15 cellular contexts compared by ENCODE assay signal in the genomic region with DNA sequence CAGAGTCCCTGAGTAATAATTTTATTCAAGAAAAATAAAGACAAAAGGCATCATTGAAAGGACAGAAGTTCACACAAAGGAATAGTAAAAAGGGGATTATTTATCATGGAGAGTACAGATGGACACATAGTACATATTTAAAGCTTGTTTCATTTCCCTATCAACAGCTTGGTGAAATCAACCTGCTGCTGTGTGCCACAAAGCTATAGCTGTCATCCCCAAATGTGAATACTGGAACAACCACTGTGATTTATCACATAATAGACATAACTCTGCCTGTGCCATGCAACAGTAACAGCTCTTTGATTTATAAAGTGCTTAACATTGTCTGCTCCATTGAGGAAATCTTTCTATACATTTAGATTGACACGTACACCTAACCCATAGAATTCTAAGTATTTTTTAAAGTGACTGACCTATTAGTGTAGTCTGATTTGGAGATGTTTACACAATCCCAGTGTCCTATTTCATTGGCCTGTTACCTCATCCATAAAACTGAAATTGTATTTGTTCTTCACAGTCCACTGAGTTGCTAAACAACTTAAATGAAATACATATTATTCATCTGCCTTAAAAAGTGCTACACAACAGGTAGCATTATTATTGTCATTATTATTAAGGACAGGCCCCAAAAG. TPM values are rescaled to one million over a fixed set of nuclear protein-coding genes. Genes with fewer than 3 reads are reported as not detected.
A peak's percentile ranks its signal among the peaks of the same experiment; 100 is the strongest.
DNase-seq lines count a peak whose midpoint lies in the region; ATAC-seq and TF ChIP-seq lines count a peak whose summit lies in the region.
"Had no signal": no experiment of that assay in that cellular context is flagged by ENCODE, and none has a peak within 500 bp of the region (broad histone marks: within the 10 kb centered on the region; RNA-seq: fewer than 3 reads in every experiment).

No MANE protein-coding gene starts in this region.

- H3K27me3 ChIP-seq in CD4-positive, CD25-positive, alpha-beta regulatory T cell (ENCODE audit: control insufficient read depth, insufficient read depth, low read length): no peaks in the 10 kb centered on the region
- H3K27me3 ChIP-seq in SJCRH30: no peaks in the 10 kb centered on the region
- H3K27me3 ChIP-seq: BLaER1 treated with 17β-estradiol and CSF1 and Interleukin-3, amounts not matched to agents 10 nM and 100 nM had no signal

- no peak for ATAC-seq in CD4-positive, CD25-positive, alpha-beta regulatory T cell (ENCODE audit: low read depth in 2 of 2)
- ATAC-seq: esophagus mucosa, HCT116 had no signal

- peak overlapping the region; percentile 2 to 58 (median 32) for H3K4me3 Mint-ChIP-seq in CD4-positive, CD25-positive, alpha-beta regulatory T cell
- H3K4me3 Mint-ChIP-seq: activated CD4-positive, alpha-beta T cell treated with anti-CD3 and anti-CD28 coated beads, Interleukin-2, amount 10 ng/mL, durations not matched to agents 24 days and 14 days had no signal

- peaks cover 4% of the 10 kb centered on the region for H3K27me3 Mint-ChIP-seq in CD4-positive, CD25-positive, alpha-beta regulatory T cell
- H3K27me3 Mint-ChIP-seq: activated CD4-positive, alpha-beta T cell treated with anti-CD3 and anti-CD28 coated beads, Interleukin-2, amount 10 ng/mL, durations not matched to agents 24 days and 14 days had no signal

- H3K27ac ChIP-seq in 22Rv1 (peak overlapping the region; percentile 59), SJCRH30 (no peak overlapping the region)
- no peak overlapping the region for H3K27ac ChIP-seq in CD4-positive, CD25-positive, alpha-beta regulatory T cell (ENCODE audit: insufficient read depth, low read length, poor library complexity, severe bottlenecking)
- H3K27ac ChIP-seq: BLaER1 treated with 17β-estradiol and CSF1 and Interleukin-3, amounts not matched to agents 10 nM and 100 nM had no signal

- peaks cover 29 to 51% (median 40%) of the 10 kb centered on the region in 4 donors for H3K4me1 Mint-ChIP-seq in CD4-positive, CD25-positive, alpha-beta regulatory T cell

- TF ChIP-seq CTCF in 22Rv1 (IDR thresholded peaks at IDR 0.05) (no peak), fibroblast of villous mesenchyme (IDR thresholded peaks at IDR 0.05; ENCODE audit: insufficient read depth, low read depth, low read length) (no peak)

- no peak for DNase-seq in CD4-positive, CD25-positive, alpha-beta regulatory T cell
- DNase-seq in NCI-H748 (lab: John Stamatoyannopoulos, UW; ENCODE audit: unreplicated experiment) (peak; percentile 8), fibroblast of villous mesenchyme (ENCODE audit: low read depth) (peak; percentile 17), SJCRH30 (no peak), C1 segment of cervical spinal cord (lab: John Stamatoyannopoulos, UW) (no peak), NCI-H1436 (lab: John Stamatoyannopoulos, UW) (no peak)
- DNase-seq: activated CD4-positive, alpha-beta T cell treated with anti-CD3 and anti-CD28 coated beads, Interleukin-2, amount 10 ng/mL, durations not matched to agents 24 days and 14 days; KBM-7; NCI-H146; NCI-H774; stimulated activated CD4-positive, alpha-beta T cell treated with anti-CD3 and anti-CD28 coated beads, Interleukin-15, amount 100 ng/mL, for 24 hours had no signal

- H3K36me3 ChIP-seq in CD4-positive, CD25-positive, alpha-beta regulatory T cell (ENCODE audit: control insufficient read depth, insufficient read depth, low read length): peaks cover 32% of the 10 kb centered on the region
- peaks cover 29% of the 10 kb centered on the region for H3K36me3 ChIP-seq in SJCRH30

- H3K27ac Mint-ChIP-seq in CD4-positive, CD25-positive, alpha-beta regulatory T cell: peak overlapping the region in 2 of 3 donors; percentile 20 to 97
- H3K27ac Mint-ChIP-seq: activated CD4-positive, alpha-beta T cell treated with anti-CD3 and anti-CD28 coated beads, Interleukin-2, amount 10 ng/mL, durations not matched to agents 24 days and 14 days had no signal

- no peaks in the 10 kb centered on the region for H3K9me3 Mint-ChIP-seq in CD4-positive, CD25-positive, alpha-beta regulatory T cell
- H3K9me3 Mint-ChIP-seq: activated CD4-positive, alpha-beta T cell treated with anti-CD3 and anti-CD28 coated beads, Interleukin-2, amount 10 ng/mL, durations not matched to agents 24 days and 14 days had no signal

- H3K9me3 ChIP-seq in CD4-positive, CD25-positive, alpha-beta regulatory T cell (ENCODE audit: control insufficient read depth in 2 of 2, low read length in 2 of 2): no peaks in the 10 kb centered on the region
- H3K9me3 ChIP-seq in SJCRH30 (replicated peaks): no peaks in the 10 kb centered on the region
- H3K9me3 ChIP-seq: BLaER1 treated with 17β-estradiol and CSF1 and Interleukin-3, amounts not matched to agents 10 nM and 100 nM had no signal

- peaks cover 21% of the 10 kb centered on the region for H3K36me3 Mint-ChIP-seq in CD4-positive, CD25-positive, alpha-beta regulatory T cell

- no peak overlapping the region for H3K4me3 ChIP-seq in CD4-positive, CD25-positive, alpha-beta regulatory T cell (ENCODE audit: low read depth, low read length)
- H3K4me3 ChIP-seq in fibroblast of villous mesenchyme (ENCODE audit: low read depth, low read length): no peak overlapping the region
- no peak overlapping the region for H3K4me3 ChIP-seq in SJCRH30
- H3K4me3 ChIP-seq: BLaER1 treated with 17β-estradiol and CSF1 and Interleukin-3, amounts not matched to agents 10 nM and 100 nM had no signal

- H3K4me1 ChIP-seq in CD4-positive, CD25-positive, alpha-beta regulatory T cell (ENCODE audit: control insufficient read depth, insufficient read depth, low read length, poor library complexity, severe bottlenecking): peaks cover 28% of the 10 kb centered on the region
- H3K4me1 ChIP-seq in SJCRH30: no peaks in the 10 kb centered on the region

RNA-seq across cellular contexts. Expression of gene NEMF, which starts 3.3 kb away (rescaled TPM):
- total RNA-seq in CD4-positive, CD25-positive, alpha-beta regulatory T cell: 79.6 TPM
- polyA plus RNA-seq in CD4-positive, CD25-positive, alpha-beta regulatory T cell: 10 to 100 TPM; 32.6 to 40.5 (median 36.1) TPM
- total RNA-seq in fibroblast of villous mesenchyme: 70.0 and 72.5 TPM in 2 replicates
- 49.6 and 66.1 TPM in 2 replicates for total RNA-seq in SJCRH30 (2014; rRNA removed; shearing (Covaris generic))

RNA-seq across cellular contexts. Expression of gene ARF6, which starts 43.6 kb away (rescaled TPM):
- total RNA-seq in CD4-positive, CD25-positive, alpha-beta regulatory T cell: 94.6 TPM
- 100 to 1,000 TPM; 148 to 171 (median 153) TPM for polyA plus RNA-seq in CD4-positive, CD25-positive, alpha-beta regulatory T cell
- 60.2 and 111 TPM in 2 replicates for total RNA-seq in fibroblast of villous mesenchyme
- total RNA-seq in SJCRH30 (2014; rRNA removed; shearing (Covaris generic)): 32.2 and 35.7 TPM in 2 replicates

Comparison
In these comparisons a context has a peak if more than half of its experiments do, and no peak if none do; other contexts are left out.
1. DNase-seq: peak in NCI-H748 (single experiment) and fibroblast of villous mesenchyme (single experiment); none in CD4-positive, CD25-positive, alpha-beta regulatory T cell (0 of 3), SJCRH30 (0 of 2), C1 segment of cervical spinal cord (0 of 14) and NCI-H1436 (single experiment).